ENCODE assay signal across 1 cellular context in the genomic region with DNA sequence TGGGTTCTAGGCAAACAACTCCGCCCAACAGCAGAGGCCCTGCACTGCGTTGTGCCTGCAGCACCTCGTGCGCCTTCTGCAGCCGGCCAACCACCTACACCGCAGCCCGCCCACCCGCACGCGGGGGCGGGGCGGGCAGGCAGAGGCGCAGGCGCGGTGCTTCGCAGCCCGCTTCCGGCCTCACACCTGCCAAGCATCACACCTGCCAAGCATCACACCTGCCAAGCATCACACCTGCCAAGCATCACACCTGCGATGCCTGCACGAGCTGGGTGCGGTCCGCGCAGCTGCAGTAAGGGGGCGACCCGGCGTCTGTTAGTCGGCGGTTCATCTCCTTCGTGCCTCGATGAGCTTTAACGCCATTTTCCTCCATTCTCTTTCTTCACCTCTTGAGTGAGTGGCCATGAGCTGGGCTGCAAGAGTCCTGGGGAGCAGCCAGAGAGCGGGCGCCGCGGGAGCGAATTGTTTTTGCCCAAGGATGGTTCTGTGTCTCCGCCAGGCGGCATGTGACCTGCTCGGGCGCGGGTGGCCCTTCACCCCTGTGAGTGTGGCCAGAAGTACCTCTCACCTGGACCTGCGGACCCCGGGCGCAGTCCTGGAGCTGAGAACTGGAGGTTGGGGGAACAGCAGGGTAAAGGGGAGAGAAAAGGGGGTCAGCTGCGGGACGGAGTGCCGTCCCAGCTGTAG.
TF ChIP-seq lines count a peak whose summit lies in the region.

Gene LDHAL6A, plus strand, starts transcription at position 171 of the 687 bp plus-strand sequence. CDS start 825 bp downstream, outside the sequence.

TF ChIP-seq in GM23338, 12 proteins besides CTCF, POLR2A, EP300 and RAD21 (continued from another document):
- TF ChIP-seq ZNF462 (CRISPR knock-in tag; IDR thresholded peaks at IDR 0.05): no peak
- TF ChIP-seq EZH2 (IDR thresholded peaks at IDR 0.05; ENCODE audit: low read depth, unreplicated experiment): no peak
- no peak for TF ChIP-seq ZNF114 (CRISPR knock-in tag; IDR thresholded peaks at IDR 0.05)
- no peak for TF ChIP-seq ZNF331 (CRISPR knock-in tag; IDR thresholded peaks at IDR 0.05; ENCODE audit: low read depth)
- TF ChIP-seq NANOG (IDR thresholded peaks at IDR 0.05; ENCODE audit: borderline replicate concordance): no peak
- TF ChIP-seq STAT1 (IDR thresholded peaks at IDR 0.05; ENCODE audit: unreplicated experiment): no peak
- no peak for TF ChIP-seq REST (IDR thresholded peaks at IDR 0.05; ENCODE audit: unreplicated experiment)
- no peak for TF ChIP-seq JUNB (IDR thresholded peaks at IDR 0.05; ENCODE audit: unreplicated experiment)
